Comparison of ENCODE assay signal across 22 cellular contexts in genomic region chr12:25236190-25236589, GRCh38. TPM values are rescaled to one million over a fixed set of nuclear protein-coding genes. Genes with fewer than 3 reads are reported as not detected.
DNase-seq lines count a peak whose midpoint lies in the region; ATAC-seq, FAIRE-seq and TF ChIP-seq lines count a peak whose summit lies in the region.
"Had no signal": no experiment of that assay in that cellular context is flagged by ENCODE, and none has a peak within 500 bp of the region (broad histone marks: within the 10 kb centered on the region; RNA-seq: fewer than 3 reads in every experiment).

No MANE protein-coding gene starts in this region.

- H3K4me1 Mint-ChIP-seq in activated T-cell treated with anti-CD3 and anti-CD28 coated beads, Interleukin-2, amount 50 U/mL, for 72 hours (ENCODE audit: low read depth) = peaks cover 17% of the 10 kb centered on the region
- peaks cover 2% of the 10 kb centered on the region for H3K4me1 Mint-ChIP-seq in mesothelial cell of epicardium
- H3K4me1 Mint-ChIP-seq: nephron progenitor cell had no signal

- no peak overlapping the region for H3K4me3 Mint-ChIP-seq in activated T-cell treated with anti-CD3 and anti-CD28 coated beads, Interleukin-2, amount 50 U/mL, for 72 hours
- H3K4me3 Mint-ChIP-seq in mesothelial cell of epicardium = no peak overlapping the region
- H3K4me3 Mint-ChIP-seq: activated CD4-positive, alpha-beta T cell treated with anti-CD3 and anti-CD28 coated beads for 36 hours; activated naive CD8-positive, alpha-beta T cell treated with anti-CD3 and anti-CD28 coated beads, Interleukin-2, amount 50 U/mL, for 24 hours; activated T-cell treated with anti-CD3 and anti-CD28 coated beads, Interleukin-2, amount 50 U/mL, for 24 hours; IgD-negative memory B cell; nephron progenitor cell; T-helper 2 cell treated with Interferon-gamma antibody and Interleukin-4, amounts not matched to agents 5 μg/mL and 100 μg/mL, for 36 hours had no signal

- in situ Hi-C loops in astrocyte of the spinal cord (cut with HindIII; ENCODE audit: low sequenced_read_pairs) = no loop called here

- intact Hi-C loops in right cardiac atrium (cut with DNase I) = no loop called here

- 40% methylated on average over 1 of the region's 1 CpG for WGBS in right cardiac atrium

- H3K27ac Mint-ChIP-seq in activated T-cell treated with anti-CD3 and anti-CD28 coated beads, Interleukin-2, amount 50 U/mL, for 72 hours = no peak overlapping the region
- no peak overlapping the region for H3K27ac Mint-ChIP-seq in mesothelial cell of epicardium
- H3K27ac Mint-ChIP-seq: activated CD4-positive, alpha-beta T cell treated with anti-CD3 and anti-CD28 coated beads for 36 hours; activated naive CD8-positive, alpha-beta T cell treated with anti-CD3 and anti-CD28 coated beads, Interleukin-2, amount 50 U/mL, for 24 hours; activated T-cell treated with anti-CD3 and anti-CD28 coated beads, Interleukin-2, amount 50 U/mL, for 24 hours; nephron progenitor cell; T-helper 2 cell treated with Interferon-gamma antibody and Interleukin-4, amounts not matched to agents 5 μg/mL and 100 μg/mL, for 36 hours had no signal

- ATAC-seq in right cardiac atrium (peak; percentile 74 to 87), HG02610 (IDR thresholded peaks at IDR 0.05; ENCODE audit: unreplicated experiment) (no peak)
- ATAC-seq in activated T-cell treated with anti-CD3 and anti-CD28 coated beads, Interleukin-2, amount 50 U/mL, for 72 hours (replicated peaks in 1 of 2) = no peak
- ATAC-seq: activated CD4-positive, alpha-beta T cell treated with anti-CD3 and anti-CD28 coated beads for 36 hours; activated naive CD8-positive, alpha-beta T cell treated with anti-CD3 and anti-CD28 coated beads, Interleukin-2, amount 50 U/mL, for 24 hours; HCT116 had no signal

- no peak overlapping the region for H3K27ac ChIP-seq in right cardiac atrium (ENCODE audit: low read length)
- H3K27ac ChIP-seq: lower lobe of right lung, transverse colon had no signal

- H3K4me1 ChIP-seq in right cardiac atrium (ENCODE audit: control insufficient read depth, insufficient read depth, low read length) = no peaks in the 10 kb centered on the region

- DNase-seq in AG08396 (ENCODE audit: low spot score) (peak; percentile 14), H54 (ENCODE audit: insufficient read length, low spot score) (no peak), astrocyte of the spinal cord (ENCODE audit: low read depth, low spot score) (peak; percentile 19), right cardiac atrium (peak; percentile 29 to 61 (median 49)), mesothelial cell of epicardium (ENCODE audit: low spot score in 2 of 2, unreplicated experiment in 2 of 2) (no peak)
- DNase-seq in activated T-cell treated with anti-CD3 and anti-CD28 coated beads, Interleukin-2, amount 50 U/mL, for 72 hours = no peak
- DNase-seq in activated CD4-positive, alpha-beta T cell treated with anti-CD3 and anti-CD28 coated beads for 1 hour = no peak
- DNase-seq: activated CD4-positive, alpha-beta T cell treated with anti-CD3 and anti-CD28 coated beads for 36 hours; activated naive CD8-positive, alpha-beta T cell treated with anti-CD3 and anti-CD28 coated beads, Interleukin-2, amount 50 U/mL, for 24 hours; activated T-cell treated with anti-CD3 and anti-CD28 coated beads, Interleukin-2, amount 50 U/mL, for 24 hours; esophagus squamous epithelium; lower lobe of right lung; NCI-H1048; NCI-H2171; nephron progenitor cell; stimulated activated CD8-positive, alpha-beta memory T cell treated with anti-CD3 and anti-CD28 coated beads, Interleukin-4, amount 100 ng/mL, for 48 hours; transverse colon had no signal

- TF ChIP-seq CTCF in astrocyte of the spinal cord (IDR thresholded peaks at IDR 0.05; ENCODE audit: low read depth, low read length) (no peak), mesothelial cell of epicardium (IDR thresholded peaks at IDR 0.05; ENCODE audit: unreplicated experiment) (no peak)

- no peaks in the 10 kb centered on the region for H3K27me3 Mint-ChIP-seq in activated T-cell treated with anti-CD3 and anti-CD28 coated beads, Interleukin-2, amount 50 U/mL, for 72 hours (ENCODE audit: low read depth)
- H3K27me3 Mint-ChIP-seq in mesothelial cell of epicardium (ENCODE audit: low read depth) = no peaks in the 10 kb centered on the region
- H3K27me3 Mint-ChIP-seq: activated CD4-positive, alpha-beta T cell treated with anti-CD3 and anti-CD28 coated beads for 36 hours; activated naive CD8-positive, alpha-beta T cell treated with anti-CD3 and anti-CD28 coated beads, Interleukin-2, amount 50 U/mL, for 24 hours; activated T-cell treated with anti-CD3 and anti-CD28 coated beads, Interleukin-2, amount 50 U/mL, for 24 hours; IgD-negative memory B cell had no signal

- no peaks in the 10 kb centered on the region for H3K27me3 ChIP-seq in right cardiac atrium (ENCODE audit: control insufficient read depth, insufficient read depth)
- H3K27me3 ChIP-seq: esophagus squamous epithelium, transverse colon had no signal

- peaks cover 3 to 23% of the 10 kb centered on the region in 2 donors for H3K36me3 Mint-ChIP-seq in activated T-cell treated with anti-CD3 and anti-CD28 coated beads, Interleukin-2, amount 50 U/mL, for 72 hours (ENCODE audit: insufficient read depth in 2 of 2)
- H3K36me3 Mint-ChIP-seq in mesothelial cell of epicardium = peaks cover 33% of the 10 kb centered on the region

- TF ChIP-seq POLR2A in H54 (IDR thresholded peaks at IDR 0.05; ENCODE audit: low read depth, low read length) = no peak

- peak; percentile 87 for FAIRE-seq in H54 (lab: Jason Lieb, UNC)

- no peak overlapping the region for H3K4me3 ChIP-seq in astrocyte of the spinal cord (ENCODE audit: low read depth, low read length)
- H3K4me3 ChIP-seq in right cardiac atrium (ENCODE audit: low read length) = no peak overlapping the region
- H3K4me3 ChIP-seq: esophagus squamous epithelium, lower lobe of right lung, transverse colon had no signal

- H3K9me3 Mint-ChIP-seq in activated T-cell treated with anti-CD3 and anti-CD28 coated beads, Interleukin-2, amount 50 U/mL, for 72 hours = no peaks in the 10 kb centered on the region
- peaks cover 9% of the 10 kb centered on the region for H3K9me3 Mint-ChIP-seq in mesothelial cell of epicardium
- H3K9me3 Mint-ChIP-seq: activated naive CD8-positive, alpha-beta T cell treated with anti-CD3 and anti-CD28 coated beads, Interleukin-2, amount 50 U/mL, for 24 hours; activated T-cell treated with anti-CD3 and anti-CD28 coated beads, Interleukin-2, amount 50 U/mL, for 24 hours; IgD-negative memory B cell; nephron progenitor cell; T-helper 2 cell treated with Interferon-gamma antibody and Interleukin-4, amounts not matched to agents 5 μg/mL and 100 μg/mL, for 36 hours had no signal

- no peaks in the 10 kb centered on the region for H3K9me3 ChIP-seq in right cardiac atrium (ENCODE audit: control insufficient read depth, low read length)
- H3K9me3 ChIP-seq: esophagus squamous epithelium, lower lobe of right lung, transverse colon had no signal

RNA-seq across cellular contexts. Expression of gene KRAS, which starts 14.5 kb away (rescaled TPM):
- total RNA-seq in right cardiac atrium (10 to 100 TPM; 12.2 to 18.4 (median 15.3) TPM), mesothelial cell of epicardium (34.4 to 38.2 TPM (median 37.9 TPM) in 3 replicates)
- 5.1 TPM for polyA plus RNA-seq in right cardiac atrium
- 10 to 100 TPM; 29.0 to 34.4 TPM for total RNA-seq in activated T-cell treated with anti-CD3 and anti-CD28 coated beads, Interleukin-2, amount 50 U/mL, for 72 hours

RNA-seq across cellular contexts. Expression of gene ETFRF1, which starts 41.2 kb away (rescaled TPM):
- total RNA-seq in right cardiac atrium (10 to 100 TPM; 48.5 to 58.1 (median 54.2) TPM), mesothelial cell of epicardium (14.3 to 20.7 TPM (median 17.5 TPM) in 3 replicates)
- 76.0 TPM for polyA plus RNA-seq in right cardiac atrium
- 10 to 100 TPM; 22.5 to 23.4 TPM for total RNA-seq in activated T-cell treated with anti-CD3 and anti-CD28 coated beads, Interleukin-2, amount 50 U/mL, for 72 hours

RNA-seq across cellular contexts. Expression of gene DNAI7, which starts 41.2 kb away (rescaled TPM):
- 1 to 10 TPM in 3 of 4 donors, under 1 TPM in 1; 0.83 to 2.2 (median 1.7) TPM for total RNA-seq in right cardiac atrium
- polyA plus RNA-seq in right cardiac atrium = 0.32 TPM
- under 1 TPM in 1 of 2 donors, not detected in 1; 0.17 TPM for total RNA-seq in activated T-cell treated with anti-CD3 and anti-CD28 coated beads, Interleukin-2, amount 50 U/mL, for 72 hours
- 0.70 to 1.5 TPM (median 0.84 TPM) in 3 replicates for total RNA-seq in mesothelial cell of epicardium
- total RNA-seq: activated CD4-positive, alpha-beta T cell treated with anti-CD3 and anti-CD28 coated beads for 36 hours; dermis microvascular lymphatic vessel endothelial cell; esophagus squamous epithelium had no signal
- polyA plus RNA-seq: IgD-negative memory B cell had no signal

Comparison
In these comparisons a context has a peak if more than half of its experiments do, and no peak if none do; other contexts are left out.
1. DNase-seq: peak in AG08396 (single experiment), astrocyte of the spinal cord (single experiment) and right cardiac atrium (3 of 3); none in H54 (single experiment), activated T-cell treated with anti-CD3 and anti-CD28 coated beads, Interleukin-2, amount 50 U/mL, for 72 hours (0 of 2), mesothelial cell of epicardium (0 of 2) and activated CD4-positive, alpha-beta T cell treated with anti-CD3 and anti-CD28 coated beads for 1 hour (single experiment).
2. ATAC-seq: peak in right cardiac atrium (2 of 2); none in activated T-cell treated with anti-CD3 and anti-CD28 coated beads, Interleukin-2, amount 50 U/mL, for 72 hours (0 of 2) and HG02610 (single experiment).